ENCODE assay signal across 30 cellular contexts in genomic region chr15:49842331-49842730, GRCh38.
"Had no signal": no experiment of that assay in that cellular context is flagged by ENCODE, and none has a peak within 500 bp of the region (broad histone marks: within the 10 kb centered on the region; RNA-seq: fewer than 3 reads in every experiment).

No MANE protein-coding gene starts in this region.

- DNase-seq: activated CD4-positive, alpha-beta memory T cell treated with anti-CD3 and anti-CD28 coated beads for 36 hours; activated CD4-positive, alpha-beta T cell treated with anti-CD3 and anti-CD28 coated beads for 36 hours; activated CD4-positive, alpha-beta T cell treated with anti-CD3 and anti-CD28 coated beads, Interleukin-2, amount 10 ng/mL, durations not matched to agents 24 days and 14 days; activated CD4-positive, CD25-positive, alpha-beta regulatory T cell; activated CD4-positive, CD25-positive, alpha-beta regulatory T cell treated with anti-CD3 and anti-CD28 coated beads, Interleukin-2, amount 50 U/mL, for 72 hours; activated CD8-positive, alpha-beta memory T cell treated with anti-CD3 and anti-CD28 coated beads, Interleukin-2, amount 10 ng/mL, durations not matched to agents 7 days and 5 days; activated CD8-positive, alpha-beta memory T cell treated with anti-CD3 and anti-CD28 coated beads, Interleukin-2, amount 50 U/mL, for 4 hours; activated CD8-positive, alpha-beta T cell treated with anti-CD3 and anti-CD28 coated beads, Interleukin-2, amount 10 ng/mL, durations not matched to agents 7 days and 5 days; activated effector memory CD4-positive, alpha-beta T cell treated with anti-CD3 and anti-CD28 coated beads, Interleukin-2, amount 50 U/mL, for 16 hours; activated naive CD4-positive, alpha-beta T cell treated with anti-CD3 and anti-CD28 coated beads for 36 hours; activated naive CD8-positive, alpha-beta T cell treated with anti-CD3 and anti-CD28 coated beads for 36 hours; activated naive CD8-positive, alpha-beta T cell treated with anti-CD3 and anti-CD28 coated beads, Interleukin-2, amount 50 U/mL, for 24 hours; activated T-cell treated with anti-CD3 and anti-CD28 coated beads, Interleukin-2, amount 50 U/mL, for 1 hour; activated T-cell treated with anti-CD3 and anti-CD28 coated beads, Interleukin-2, amount 50 U/mL, for 48 hours; adrenal gland; amygdala; aorta; body of pancreas; caudate nucleus; cortex of kidney; dermis blood vessel endothelial cell; effector CD4-positive, alpha-beta T cell; effector memory CD8-positive, alpha-beta T cell; esophagus squamous epithelium; foreskin melanocyte; heart right ventricle; T-helper 17 cell; T1000 had no signal

- H3K36me3 ChIP-seq: adrenal gland, esophagus squamous epithelium, gastroesophageal sphincter had no signal

- ATAC-seq: activated CD4-positive, alpha-beta T cell treated with anti-CD3 and anti-CD28 coated beads for 36 hours; activated CD8-positive, alpha-beta memory T cell treated with anti-CD3 and anti-CD28 coated beads, Interleukin-2, amount 10 ng/mL, durations not matched to agents 7 days and 5 days; activated CD8-positive, alpha-beta T cell treated with anti-CD3 and anti-CD28 coated beads, Interleukin-2, amount 10 ng/mL, durations not matched to agents 7 days and 5 days; activated naive CD8-positive, alpha-beta T cell treated with anti-CD3 and anti-CD28 coated beads, Interleukin-2, amount 50 U/mL, for 24 hours; body of pancreas; effector memory CD8-positive, alpha-beta T cell; gastroesophageal sphincter; heart right ventricle; T-helper 17 cell had no signal

- H3K4me1 ChIP-seq: adrenal gland, body of pancreas, esophagus squamous epithelium, gastroesophageal sphincter had no signal

- H3K9me3 ChIP-seq: adrenal gland, body of pancreas had no signal

- H3K27ac ChIP-seq: adrenal gland, body of pancreas, epithelial cell of prostate, esophagus squamous epithelium, gastroesophageal sphincter, heart right ventricle had no signal

- H3K4me3 ChIP-seq: adrenal gland, body of pancreas, esophagus squamous epithelium, gastroesophageal sphincter, heart right ventricle had no signal

- H3K27me3 ChIP-seq: adrenal gland, body of pancreas, esophagus squamous epithelium, gastroesophageal sphincter, heart right ventricle had no signal
